Comparison of ENCODE assay signal across 1 cellular context in genomic region chr20:32485126-32485769, GRCh38.
TF ChIP-seq lines count a peak whose summit lies in the region.

No MANE protein-coding gene starts in this region.

TF ChIP-seq in HepG2, 621 proteins besides CTCF, POLR2A, EP300 and RAD21 (continued from another document and continues in another):
- no peak for TF ChIP-seq CEBPZ (IDR thresholded peaks at IDR 0.05; ENCODE audit: low read length)
- no peak for TF ChIP-seq TRIM24 (CRISPR knock-in tag; IDR thresholded peaks at IDR 0.05)
- no peak for TF ChIP-seq NONO (IDR thresholded peaks at IDR 0.05)
- peak; percentile 62; the same call in 1 of the 2 replicates for TF ChIP-seq NONO (CRISPR knock-in tag; conservative IDR thresholded peaks at IDR 0.05)
- no peak for TF ChIP-seq ZNF589 (CRISPR knock-in tag; conservative IDR thresholded peaks at IDR 0.05)
- TF ChIP-seq GPBP1L1 (CRISPR knock-in tag; IDR thresholded peaks at IDR 0.05) = no peak
- TF ChIP-seq RBM22 (optimal IDR thresholded peaks at IDR 0.05; ENCODE audit: low read length) = no peak
- no peak for TF ChIP-seq GMEB2 (CRISPR knock-in tag; IDR thresholded peaks at IDR 0.05; ENCODE audit: low read depth)
- TF ChIP-seq AKAP8 (CRISPR knock-in tag; IDR thresholded peaks at IDR 0.05) = no peak
- peak; percentile 71; the same call in 1 of the 2 replicates for TF ChIP-seq ZNF614 (CRISPR knock-in tag; IDR thresholded peaks at IDR 0.05; ENCODE audit: borderline replicate concordance)
- TF ChIP-seq ERF (CRISPR knock-in tag; IDR thresholded peaks at IDR 0.05) = peak; percentile 61; the same call in 1 of the 2 replicates
- peak; percentile 47; the same call in 1 of the 2 replicates for TF ChIP-seq SMAD3 (CRISPR knock-in tag; IDR thresholded peaks at IDR 0.05)
- no peak for TF ChIP-seq ZFP91 (CRISPR knock-in tag; IDR thresholded peaks at IDR 0.05; ENCODE audit: borderline replicate concordance)
- TF ChIP-seq TRIM22 (IDR thresholded peaks at IDR 0.05) = no peak
- TF ChIP-seq MLX (CRISPR knock-in tag; IDR thresholded peaks at IDR 0.05) = no peak
- TF ChIP-seq AKNA (CRISPR knock-in tag; IDR thresholded peaks at IDR 0.05; ENCODE audit: borderline replicate concordance) = no peak
- no peak for TF ChIP-seq EZH2 (conservative IDR thresholded peaks at IDR 0.05; ENCODE audit: low read depth, low read length)
- peak; percentile 74 for TF ChIP-seq SAP130 (CRISPR knock-in tag; IDR thresholded peaks at IDR 0.05; ENCODE audit: low read depth)
- TF ChIP-seq GFI1 (CRISPR knock-in tag; IDR thresholded peaks at IDR 0.05; ENCODE audit: borderline replicate concordance) = no peak
- no peak for TF ChIP-seq SRF (IDR thresholded peaks at IDR 0.05; ENCODE audit: low read depth, low read length)
- TF ChIP-seq ZNF839 (CRISPR knock-in tag; IDR thresholded peaks at IDR 0.05; ENCODE audit: borderline replicate concordance) = no peak
- no peak; the same call in 1 of the 2 replicates for TF ChIP-seq KDM5A (IDR thresholded peaks at IDR 0.05; ENCODE audit: borderline replicate concordance, low read length)
- no peak for TF ChIP-seq MYNN (CRISPR knock-in tag; IDR thresholded peaks at IDR 0.05; ENCODE audit: low read depth)
- no peak for TF ChIP-seq KDM2A (CRISPR knock-in tag; IDR thresholded peaks at IDR 0.05; ENCODE audit: borderline replicate concordance, low read depth)
- TF ChIP-seq ZHX1 (CRISPR knock-in tag; IDR thresholded peaks at IDR 0.05; ENCODE audit: low read depth) = no peak
- TF ChIP-seq ZNF367 (CRISPR knock-in tag; IDR thresholded peaks at IDR 0.05; ENCODE audit: borderline replicate concordance) = no peak
- no peak for TF ChIP-seq ZBTB7A (CRISPR knock-in tag; IDR thresholded peaks at IDR 0.05)
- TF ChIP-seq ZNF414 (CRISPR knock-in tag; IDR thresholded peaks at IDR 0.05) = no peak
- TF ChIP-seq AGO1 (IDR thresholded peaks at IDR 0.05; ENCODE audit: low read depth, low read length, poor library complexity, severe bottlenecking) = no peak
- no peak for TF ChIP-seq ATF3 (CRISPR knock-in tag; IDR thresholded peaks at IDR 0.05)
- TF ChIP-seq ZNF513 (CRISPR knock-in tag; conservative IDR thresholded peaks at IDR 0.05) = no peak
- no peak for TF ChIP-seq CSRNP1 (CRISPR knock-in tag; IDR thresholded peaks at IDR 0.05)
- TF ChIP-seq TEAD2 (CRISPR knock-in tag; IDR thresholded peaks at IDR 0.05) = no peak
- no peak for TF ChIP-seq ZNF224 (CRISPR knock-in tag; IDR thresholded peaks at IDR 0.05)
- no peak for TF ChIP-seq PHB2 (IDR thresholded peaks at IDR 0.05; ENCODE audit: partially characterized antibody)
